Comparison of ENCODE assay signal across 8 cellular contexts in the genomic region with DNA sequence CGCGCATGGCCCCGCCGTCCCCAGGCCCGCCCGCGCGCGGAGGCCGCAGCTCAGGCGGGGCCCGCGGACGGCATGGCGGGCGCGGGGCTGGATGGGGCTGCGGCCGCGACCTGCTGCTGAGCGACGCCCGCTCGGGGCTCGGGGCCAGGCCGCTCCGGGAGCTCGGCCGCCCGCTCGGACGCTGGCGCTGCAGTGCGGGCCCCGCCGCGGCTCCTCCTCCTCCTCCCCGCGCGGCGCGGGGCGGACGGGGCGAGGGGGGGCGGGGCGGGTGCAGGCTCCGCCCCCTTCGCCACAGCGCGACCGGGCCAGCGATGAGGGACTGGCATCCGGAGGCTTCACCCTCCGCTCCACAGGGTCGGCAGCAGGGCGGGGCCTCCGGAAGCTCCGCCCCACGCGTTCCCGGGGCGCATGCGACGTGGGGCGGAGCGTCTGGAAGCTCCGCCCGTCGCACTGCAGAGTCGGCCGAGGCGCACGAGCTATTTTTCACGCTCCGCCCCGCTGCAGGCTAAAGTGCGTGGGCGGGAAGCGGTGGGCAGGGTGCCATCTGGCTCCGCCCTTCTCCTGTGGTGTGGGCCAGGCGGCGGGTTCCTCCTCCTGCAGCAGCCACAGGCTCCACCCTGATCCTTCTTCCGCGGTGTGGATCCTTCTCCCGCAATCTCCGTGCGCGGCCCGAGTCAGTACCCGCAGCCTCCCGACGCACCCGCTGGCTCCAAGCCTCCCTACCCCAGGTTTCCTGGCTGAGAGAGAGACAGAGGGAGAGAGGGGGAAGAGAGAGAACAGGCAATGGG. TPM values are rescaled to one million over a fixed set of nuclear protein-coding genes. Genes with fewer than 3 reads are reported as not detected.
DNase-seq lines count a peak whose midpoint lies in the region; ATAC-seq, FAIRE-seq and TF ChIP-seq lines count a peak whose summit lies in the region.
"Not testable (repeated sequence)": the region's sequence is repeated elsewhere in the genome, so short reads cannot be mapped to it uniquely, and the experiment has no call there.

Gene PKD1, minus strand, starts transcription at position 196 of the 788 bp plus-strand sequence. CDS start 209 bp downstream, outside the sequence.

- intact Hi-C loops in vagina (cut with DNase I), result not testable (repeated sequence)

- H3K9me3 ChIP-seq in RWPE2 (ENCODE audit: severe bottlenecking); ectodermal cell (ENCODE audit: control insufficient read depth, low read length); small intestine (ENCODE audit: control insufficient read depth, low read depth); vagina: not testable (repeated sequence)

- not testable (repeated sequence) for TF ChIP-seq CTCF in RWPE2 (IDR thresholded peaks at IDR 0.05; ENCODE audit: poor library complexity, severe bottlenecking); vagina (IDR thresholded peaks at IDR 0.05)

- H3K36me3 ChIP-seq in RWPE2 (ENCODE audit: low read depth); ectodermal cell (ENCODE audit: control insufficient read depth, insufficient read depth, low read length); small intestine (ENCODE audit: control insufficient read depth in 2 of 2, insufficient read depth in 2 of 2, low read length in 2 of 2); vagina: not testable (repeated sequence)

- H3K4me3 ChIP-seq in RWPE2 (ENCODE audit: severe bottlenecking), result peak within 1 kb of the TSS; percentile 52
- H3K4me3 ChIP-seq in ectodermal cell (ENCODE audit: insufficient read depth, low read depth, low read length), result peak within 1 kb of the TSS; percentile 38
- H3K4me3 ChIP-seq in small intestine (ENCODE audit: low read depth in 1 of 2, low read length in 2 of 2), result peak within 1 kb of the TSS; percentile 41 to 52
- H3K4me3 ChIP-seq in vagina, result peak within 1 kb of the TSS; percentile 52 to 60

- H3K4me1 ChIP-seq in RWPE2 (ENCODE audit: insufficient read depth, poor library complexity, severe bottlenecking); ectodermal cell (ENCODE audit: control insufficient read depth, insufficient read depth, low read length); small intestine (ENCODE audit: control insufficient read depth in 2 of 2, insufficient read depth in 1 of 2, low read depth in 1 of 2, low read length in 1 of 2): not testable (repeated sequence)
- H3K4me1 ChIP-seq in vagina, result peaks cover 30% of the 10 kb centered on the region

- peak; percentile 22 for TF ChIP-seq POLR2A in GM10847 (IDR thresholded peaks at IDR 0.05; ENCODE audit: extremely low read depth, insufficient read length)
- peak in 1 of 2 donors; percentile 67 for TF ChIP-seq POLR2A in vagina (IDR thresholded peaks at IDR 0.05)

- 0% methylated on average over 65 to 68 of the region's 94 CpGs for WGBS in ectodermal cell, 2 experiments
- WGBS in small intestine, 3 donors, result 0% methylated on average over 16 to 87 of the region's 94 CpGs

- H3K27me3 ChIP-seq in RWPE2 (ENCODE audit: insufficient read depth, poor library complexity, severe bottlenecking); ectodermal cell (ENCODE audit: control insufficient read depth, insufficient read depth, low read length, poor library complexity, severe bottlenecking); small intestine (ENCODE audit: control insufficient read depth in 2 of 2, insufficient read depth in 2 of 2, low read length in 2 of 2); vagina: not testable (repeated sequence)

- not testable (repeated sequence) for FAIRE-seq in small intestine (lab: Jason Lieb, UNC)

- peak; percentile 93 for DNase-seq in NAMALWA (ENCODE audit: low spot score)
- DNase-seq in RWPE2 (ENCODE audit: low spot score), result peak; percentile 89
- DNase-seq in activated T-cell treated with anti-CD3 and anti-CD28 coated beads for 1 hour (ENCODE audit: low read depth), result peak; percentile 99
- peak; percentile 91 for DNase-seq in kidney tubule cell (ENCODE audit: low spot score)
- peak; percentile 90 for DNase-seq in small intestine
- DNase-seq in vagina (ENCODE audit: extremely low spot score in 2 of 2), result peak in 1 of 2 donors; percentile 91

- peak; percentile 81 for ATAC-seq in RWPE2 (ENCODE audit: low read depth)

- H3K27ac ChIP-seq in RWPE2 (ENCODE audit: poor library complexity, severe bottlenecking) (peak within 1 kb of the TSS; percentile 36), small intestine (ENCODE audit: low read depth in 1 of 2, low read length in 1 of 2) (peak within 1 kb of the TSS; percentile 20 to 83), vagina (peak within 1 kb of the TSS; percentile 75)
- not testable (repeated sequence) for H3K27ac ChIP-seq in ectodermal cell (ENCODE audit: insufficient read depth, low read depth, low read length, poor library complexity, severe bottlenecking)

RNA-seq across cellular contexts. Expression of gene PKD1, which starts in this region (rescaled TPM):
- 65.6 TPM for polyA plus RNA-seq in ectodermal cell (2013, experiment 1 of 4)
- 61.0 TPM for polyA plus RNA-seq in ectodermal cell (2013, experiment 2 of 4)
- 46.6 TPM for polyA plus RNA-seq in ectodermal cell (2013, experiment 3 of 4)
- 64.9 TPM for polyA plus RNA-seq in ectodermal cell (2013, experiment 4 of 4)
- polyA plus RNA-seq in small intestine, result 10 to 100 TPM; 10.5 to 41.2 (median 12.2) TPM
- 153 TPM for total RNA-seq in vagina
